Comparison of ENCODE assay signal across 10 cellular contexts in genomic region chr2:69196327-69197117, GRCh38.
DNase-seq lines count a peak whose midpoint lies in the region; ATAC-seq, FAIRE-seq and TF ChIP-seq lines count a peak whose summit lies in the region.
"Had no signal": no experiment of that assay in that cellular context is flagged by ENCODE, and none has a peak within 500 bp of the region (broad histone marks: within the 10 kb centered on the region; RNA-seq: fewer than 3 reads in every experiment).

No MANE protein-coding gene starts in this region.

- H3K4me3 ChIP-seq in bronchial epithelial cell (ENCODE audit: low read depth, low read length) = no peak overlapping the region
- no peak overlapping the region for H3K4me3 ChIP-seq in Peyer's patch

- no peaks in the 10 kb centered on the region for H3K27me3 ChIP-seq in bronchial epithelial cell (ENCODE audit: control insufficient read depth, insufficient read depth, low read length)
- H3K27me3 ChIP-seq in Peyer's patch = no peaks in the 10 kb centered on the region

- no peak for TF ChIP-seq POLR2A in Peyer's patch (IDR thresholded peaks at IDR 0.05)

- H3K9me3 ChIP-seq in Peyer's patch = no peaks in the 10 kb centered on the region

- peak overlapping the region in 2 of 4 donors; percentile 62 to 74 for H3K27ac ChIP-seq in Peyer's patch

- peaks cover 38% of the 10 kb centered on the region for H3K4me1 Mint-ChIP-seq in HFFc6 (ENCODE audit: low read depth)
- H3K4me1 Mint-ChIP-seq: CD8-positive, alpha-beta memory T cell had no signal

- in situ Hi-C loops in ACHN (cut with HindIII; ENCODE audit: low pct_ligation_motif_present, low pct_unique_long_range_greater_than_20kb, low sequenced_read_pairs) = no loop called here

- no peak for ATAC-seq in HG02610 (IDR thresholded peaks at IDR 0.05; ENCODE audit: unreplicated experiment)

- H3K9me3 Mint-ChIP-seq in HFFc6 = no peaks in the 10 kb centered on the region
- H3K9me3 Mint-ChIP-seq: CD8-positive, alpha-beta memory T cell had no signal

- no peak for FAIRE-seq in bronchial epithelial cell (lab: Jason Lieb, UNC)

- peaks cover 48% of the 10 kb centered on the region for H3K36me3 Mint-ChIP-seq in HFFc6 (ENCODE audit: low read depth)
- H3K36me3 Mint-ChIP-seq: CD8-positive, alpha-beta memory T cell had no signal

- H3K27me3 Mint-ChIP-seq in HFFc6 (ENCODE audit: insufficient read depth) = no peaks in the 10 kb centered on the region; the same call in 1 of the 2 replicates

- H3K36me3 ChIP-seq in bronchial epithelial cell (ENCODE audit: control insufficient read depth, insufficient read depth, low read length) (no peaks in the 10 kb centered on the region), Peyer's patch (no peaks in the 10 kb centered on the region)

- H3K27ac Mint-ChIP-seq in HFFc6 = peak overlapping the region; percentile 98
- H3K27ac Mint-ChIP-seq: CD8-positive, alpha-beta memory T cell had no signal

- H3K4me3 Mint-ChIP-seq in HFFc6 = peak overlapping the region; percentile 38
- H3K4me3 Mint-ChIP-seq: CD8-positive, alpha-beta memory T cell had no signal

- no peak for TF ChIP-seq CTCF in HFFc6 (IDR thresholded peaks at IDR 0.05)
- TF ChIP-seq CTCF in bronchial epithelial cell (IDR thresholded peaks at IDR 0.05; ENCODE audit: insufficient read depth, low read length, severe bottlenecking) = no peak
- TF ChIP-seq CTCF in Peyer's patch (IDR thresholded peaks at IDR 0.05) = no peak

- DNase-seq in ACHN = peak; percentile 3
- DNase-seq in HFFc6 = peak; percentile 96
- DNase-seq in bronchial epithelial cell (ENCODE audit: low read depth) = peak; percentile 34
- DNase-seq in myocyte (ENCODE audit: low read depth) = peak; percentile 58
- DNase-seq in activated CD8-positive, alpha-beta memory T cell treated with anti-CD3 and anti-CD28 coated beads, Interleukin-2, amount 50 U/mL, for 48 hours = no peak
- no peak for DNase-seq in Peyer's patch
- DNase-seq in T-helper 9 cell = no peak
- DNase-seq: caudate nucleus; CD8-positive, alpha-beta memory T cell had no signal

- H3K4me1 ChIP-seq in Peyer's patch = no peaks in the 10 kb centered on the region

Comparison
In these comparisons a context has a peak if more than half of its experiments do, and no peak if none do; other contexts are left out.
1. DNase-seq: peak in ACHN (single experiment), HFFc6 (single experiment), bronchial epithelial cell (single experiment) and myocyte (single experiment); none in activated CD8-positive, alpha-beta memory T cell treated with anti-CD3 and anti-CD28 coated beads, Interleukin-2, amount 50 U/mL, for 48 hours (single experiment), Peyer's patch (0 of 3) and T-helper 9 cell (single experiment).